ENCODE assay signal across 1 cellular context in the genomic region with DNA sequence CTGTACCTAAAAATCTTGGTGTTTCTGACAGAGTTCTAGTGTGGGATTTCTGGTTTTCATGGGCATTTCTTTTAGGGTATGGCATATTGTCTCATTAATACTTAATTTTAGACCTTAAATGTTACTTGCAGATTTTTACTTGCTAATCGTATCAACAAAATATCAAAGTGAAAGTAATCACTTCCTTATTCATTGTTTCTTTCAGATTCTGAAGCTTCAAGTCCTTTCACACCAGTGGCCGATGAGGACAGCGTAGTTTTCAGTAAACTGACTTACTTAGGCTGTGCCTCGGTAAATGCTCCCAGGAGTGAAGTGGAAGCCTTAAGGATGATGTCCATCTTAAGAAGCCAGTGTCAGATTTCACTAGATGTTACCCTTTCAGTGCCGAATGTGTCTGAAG.
TF ChIP-seq lines count a peak whose summit lies in the region.

No MANE protein-coding gene starts in this region.

TF ChIP-seq in GM23338, 12 proteins besides CTCF, POLR2A, EP300 and RAD21 (continued from another document):
- no peak for TF ChIP-seq ZNF331 (CRISPR knock-in tag; IDR thresholded peaks at IDR 0.05; ENCODE audit: low read depth)
- TF ChIP-seq POLR2AphosphoS5 (IDR thresholded peaks at IDR 0.05; ENCODE audit: low read depth) = no peak
